In genomic region chr6:43016935-43017334, GRCh38 we compare ENCODE assay signal across 2 cellular contexts.
TF ChIP-seq lines count a peak whose summit lies in the region.

No MANE protein-coding gene starts in this region.

TF ChIP-seq in WTC11, 78 proteins besides CTCF, POLR2A, EP300 and RAD21:
- TF ChIP-seq MLX (CRISPR knock-in tag; IDR thresholded peaks at IDR 0.05), result no peak
- no peak for TF ChIP-seq CREB1 (CRISPR knock-in tag; IDR thresholded peaks at IDR 0.05)
- TF ChIP-seq, protein P1, sequence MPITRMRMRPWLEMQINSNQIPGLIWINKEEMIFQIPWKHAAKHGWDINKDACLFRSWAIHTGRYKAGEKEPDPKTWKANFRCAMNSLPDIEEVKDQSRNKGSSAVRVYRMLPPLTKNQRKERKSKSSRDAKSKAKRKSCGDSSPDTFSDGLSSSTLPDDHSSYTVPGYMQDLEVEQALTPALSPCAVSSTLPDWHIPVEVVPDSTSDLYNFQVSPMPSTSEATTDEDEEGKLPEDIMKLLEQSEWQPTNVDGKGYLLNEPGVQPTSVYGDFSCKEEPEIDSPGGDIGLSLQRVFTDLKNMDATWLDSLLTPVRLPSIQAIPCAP (CRISPR knock-in tag; IDR thresholded peaks at IDR 0.05), result no peak
- TF ChIP-seq JAZF1 (CRISPR knock-in tag; IDR thresholded peaks at IDR 0.05), result no peak
- TF ChIP-seq ZNF416 (CRISPR knock-in tag; IDR thresholded peaks at IDR 0.05), result no peak
- no peak for TF ChIP-seq ZNF138 (CRISPR knock-in tag; conservative IDR thresholded peaks at IDR 0.05)

TF ChIP-seq in HEK293T, 16 proteins besides CTCF, POLR2A, EP300 and RAD21:
- TF ChIP-seq SUZ12 (IDR thresholded peaks at IDR 0.05) (no peak), L3MBTL2 (conservative IDR thresholded peaks at IDR 0.05) (no peak), FOXM1 (IDR thresholded peaks at IDR 0.05; ENCODE audit: borderline replicate concordance) (no peak), LEF1 (IDR thresholded peaks at IDR 0.05; ENCODE audit: borderline replicate concordance) (no peak), FOXA1 (IDR thresholded peaks at IDR 0.05) (no peak), ZNF384 (IDR thresholded peaks at IDR 0.05) (no peak), ELF4 (IDR thresholded peaks at IDR 0.05) (no peak), PKNOX1 (IDR thresholded peaks at IDR 0.05) (no peak), TARDBP (IDR thresholded peaks at IDR 0.05) (no peak), FOXK2 (IDR thresholded peaks at IDR 0.05) (no peak), HDGF (IDR thresholded peaks at IDR 0.05; ENCODE audit: borderline replicate concordance) (no peak)
